16 cellular contexts compared by ENCODE assay signal in genomic region chr1:8745749-8746390, GRCh38.
DNase-seq lines count a peak whose midpoint lies in the region; ATAC-seq and TF ChIP-seq lines count a peak whose summit lies in the region.
"Had no signal": no experiment of that assay in that cellular context is flagged by ENCODE, and none has a peak within 500 bp of the region (broad histone marks: within the 10 kb centered on the region; RNA-seq: fewer than 3 reads in every experiment).

No MANE protein-coding gene starts in this region.

- TF ChIP-seq POLR2A in IMR-90 (IDR thresholded peaks at IDR 0.05; ENCODE audit: low read depth, low read length), result no peak

- peaks cover 20% of the 10 kb centered on the region for H3K79me2 ChIP-seq in DND-41 (ENCODE audit: insufficient read depth, low read length)

- no peak overlapping the region for H3K14ac ChIP-seq in IMR-90 (replicated peaks; ENCODE audit: low read depth, low read length)

- no peak overlapping the region for H2BK120ac ChIP-seq in IMR-90 (ENCODE audit: low read depth, low read length)

- ATAC-seq in DND-41 (ENCODE audit: insufficient read depth, low read depth) (0 out of 3 replicates have a peak, but pooled peaks have one; percentile 28), IMR-90 (ENCODE audit: low read depth) (0 out of 2 replicates have a peak, but pooled peaks have one; percentile 17), HG03095 (IDR thresholded peaks at IDR 0.05; ENCODE audit: unreplicated experiment) (no peak)
- no peak for ATAC-seq in activated T-helper 17 cell treated with anti-CD3 and anti-CD28 coated beads, Interleukin-2, amount 50 U/mL, for 72 hours (replicated peaks)
- ATAC-seq: HCT116, Right ventricle myocardium inferior had no signal

- H3K36me3 ChIP-seq in DND-41 (ENCODE audit: insufficient read depth, low read length) (no peaks in the 10 kb centered on the region), IMR-90 (ENCODE audit: control insufficient read depth, insufficient read depth, low read length) (no peaks in the 10 kb centered on the region)

- intact Hi-C loops in IMR-90 (cut with micrococcal nuclease), result no loop called here

- TF ChIP-seq RAD21 in IMR-90 (IDR thresholded peaks at IDR 0.05; ENCODE audit: low read length), result no peak

- peaks cover 3% of the 10 kb centered on the region for H3K9me1 ChIP-seq in IMR-90 (ENCODE audit: insufficient read depth, low read length)

- CTCF ChIA-PET in IMR-90 (lab: Yijun Ruan, JAX), result no interaction called here

- H3K4me1 ChIP-seq in DND-41 (ENCODE audit: insufficient read depth, low read length) (peaks cover 22% of the 10 kb centered on the region), IMR-90 (ENCODE audit: control insufficient read depth, insufficient read depth, low read length) (peaks cover 12% of the 10 kb centered on the region)

- H3K56ac ChIP-seq in IMR-90 (ENCODE audit: extremely low read depth, insufficient read depth, low read length), result no peak overlapping the region

- H3K9ac ChIP-seq in DND-41 (ENCODE audit: low read depth, low read length) (no peak overlapping the region; the same call in 1 of the 2 replicates), IMR-90 (ENCODE audit: low read depth, low read length) (no peak overlapping the region)

- in situ Hi-C loops in IMR-90 (cut with MboI; ENCODE audit: low sequenced_read_pairs), result no loop called here

- H2AK5ac ChIP-seq in IMR-90 (ENCODE audit: low read depth, low read length), result peak overlapping the region; percentile 3; the same call in 1 of the 2 replicates

- no peak overlapping the region for H3K18ac ChIP-seq in IMR-90 (ENCODE audit: low read depth, low read length)

- dilution Hi-C loops in IMR-90 (cut with HindIII; ENCODE audit: low sequenced_read_pairs, unreplicated experiment), result no loop called here

- POLR2A ChIA-PET in IMR-90 (lab: Charles Lee; ENCODE audit: unreplicated experiment), result interaction anchor here (0.5 kb wide), 1 partner anchor 18 kb away, joined by 3 read pairs; no protein-coding TSS in a partner anchor

- H3K4me3 Mint-ChIP-seq in activated T-helper 17 cell treated with anti-CD3 and anti-CD28 coated beads, Interleukin-2, amount 50 U/mL, for 72 hours, result no peak overlapping the region
- H3K4me3 Mint-ChIP-seq: CD4-positive, alpha-beta T cell; IgD-negative memory B cell; T-helper 1 cell treated with Interleukin-12 subunit alpha and Interleukin-12 subunit beta and Interleukin-4 antibody, amounts not matched to agents 30 μg/mL and 1 μg/mL, for 36 hours had no signal

- H4K5ac ChIP-seq in IMR-90 (ENCODE audit: low read depth, low read length), result no peak overlapping the region

- H3K36me3 Mint-ChIP-seq in activated T-helper 17 cell treated with anti-CD3 and anti-CD28 coated beads, Interleukin-2, amount 50 U/mL, for 72 hours (ENCODE audit: low read depth), result no peaks in the 10 kb centered on the region

- no peak overlapping the region for H2BK20ac ChIP-seq in IMR-90 (ENCODE audit: low read depth, low read length)

- no peak overlapping the region for H2AK9ac ChIP-seq in IMR-90 (replicated peaks; ENCODE audit: low read depth, low read length, poor library complexity)

- no peak overlapping the region for H2BK5ac ChIP-seq in IMR-90 (ENCODE audit: low read depth, low read length, poor library complexity, severe bottlenecking)

- no peak for DNase-seq in DND-41
- no peak for DNase-seq in IMR-90
- peak; percentile 75 for DNase-seq in kidney tubule cell (ENCODE audit: low spot score)
- no peak for DNase-seq in GOT3 (lab: John Stamatoyannopoulos, UW)
- no peak for DNase-seq in activated T-cell treated with anti-CD3 and anti-CD28 coated beads, Interleukin-2, amount 50 U/mL, for 48 hours
- no peak for DNase-seq in DMS114 treated with DMSO at 0.1 percent for 48 hours (lab: John Stamatoyannopoulos, UW; ENCODE audit: unreplicated experiment)
- DNase-seq: CD4-positive, alpha-beta T cell; NCI-H1436 treated with DMSO at 0.1 percent for 48 hours; NCI-H2081; NCI-H524 had no signal

- no peaks in the 10 kb centered on the region for H3K27me3 Mint-ChIP-seq in activated T-helper 17 cell treated with anti-CD3 and anti-CD28 coated beads, Interleukin-2, amount 50 U/mL, for 72 hours
- H3K27me3 Mint-ChIP-seq: CD4-positive, alpha-beta T cell; IgD-negative memory B cell had no signal

- no peak overlapping the region for H2AFZ ChIP-seq in DND-41 (ENCODE audit: low read depth, low read length)
- no peak overlapping the region for H2AFZ ChIP-seq in IMR-90 (replicated peaks; ENCODE audit: low read length, poor library complexity)

- H3K27ac Mint-ChIP-seq in activated T-helper 17 cell treated with anti-CD3 and anti-CD28 coated beads, Interleukin-2, amount 50 U/mL, for 72 hours, result peak overlapping the region; percentile 31
- H3K27ac Mint-ChIP-seq: CD4-positive, alpha-beta T cell; IgD-negative memory B cell; T-helper 1 cell treated with Interleukin-12 subunit alpha and Interleukin-12 subunit beta and Interleukin-4 antibody, amounts not matched to agents 30 μg/mL and 1 μg/mL, for 36 hours had no signal

- H2BK15ac ChIP-seq in IMR-90 (ENCODE audit: low read depth, low read length), result no peak overlapping the region

- H3K4ac ChIP-seq in IMR-90 (ENCODE audit: low read depth, low read length), result no peak overlapping the region

- no peak overlapping the region for H4K91ac ChIP-seq in IMR-90 (ENCODE audit: insufficient read depth, low read depth, low read length)

- H3K27me3 ChIP-seq in DND-41 (ENCODE audit: insufficient read depth, low read length, poor library complexity), result no peaks in the 10 kb centered on the region
- H3K27me3 ChIP-seq in IMR-90 (ENCODE audit: control insufficient read depth, insufficient read depth, low read length), result no peaks in the 10 kb centered on the region

- no peak overlapping the region for H3K4me3 ChIP-seq in DND-41 (ENCODE audit: low read depth in 1 of 2, low read length in 2 of 2)
- H3K4me3 ChIP-seq in IMR-90 (ENCODE audit: insufficient read depth, low read depth, low read length), result no peak overlapping the region

- no peak overlapping the region for H4K8ac ChIP-seq in IMR-90 (ENCODE audit: low read depth in 2 of 2, low read length in 2 of 2)

- H3K27ac ChIP-seq in DND-41 (ENCODE audit: low read length), result peak overlapping the region; percentile 66; the same call in 1 of the 2 replicates
- H3K27ac ChIP-seq in IMR-90 (ENCODE audit: insufficient read depth, low read length), result no peak overlapping the region

- H3K9me3 ChIP-seq in DND-41 (ENCODE audit: insufficient read depth, low read length, severe bottlenecking), result no peaks in the 10 kb centered on the region
- H3K9me3 ChIP-seq in IMR-90 (ENCODE audit: control insufficient read depth, insufficient read depth, low read length), result no peaks in the 10 kb centered on the region

- no peak for TF ChIP-seq CTCF in DND-41 (IDR thresholded peaks at IDR 0.05; ENCODE audit: borderline replicate concordance, extremely low read depth, low read length, poor library complexity, severe bottlenecking)
- TF ChIP-seq CTCF in IMR-90 (conservative IDR thresholded peaks at IDR 0.05; ENCODE audit: low read depth, low read length), result no peak

- peaks cover 16 to 32% of the 10 kb centered on the region in 2 experiments for H3K79me1 ChIP-seq in IMR-90 (ENCODE audit: low read depth in 1 of 2, low read length in 2 of 2)

- H4K20me1 ChIP-seq in DND-41 (ENCODE audit: insufficient read depth, low read length) (no peaks in the 10 kb centered on the region), IMR-90 (ENCODE audit: insufficient read depth, low read length) (no peaks in the 10 kb centered on the region)

- no peaks in the 10 kb centered on the region for H3K9me3 Mint-ChIP-seq in activated T-helper 17 cell treated with anti-CD3 and anti-CD28 coated beads, Interleukin-2, amount 50 U/mL, for 72 hours
- H3K9me3 Mint-ChIP-seq: IgD-negative memory B cell had no signal

- no peak overlapping the region for H3K23ac ChIP-seq in IMR-90 (ENCODE audit: low read depth, low read length)

- H3K4me2 ChIP-seq in DND-41 (ENCODE audit: insufficient read depth, low read length) (no peak overlapping the region), IMR-90 (ENCODE audit: low read depth, low read length) (no peak overlapping the region)

- BruUV-seq in IMR-90 (replicated peaks; lab: Mats Ljungman, UMichigan), result no TSS peak

- H3K4me1 Mint-ChIP-seq in activated T-helper 17 cell treated with anti-CD3 and anti-CD28 coated beads, Interleukin-2, amount 50 U/mL, for 72 hours, result peaks cover 6% of the 10 kb centered on the region

- no CpG with 5 or more reads among the region's 6 CpGs for WGBS in IMR-90 (ENCODE audit: extremely low coverage in 2 of 2, insufficient read length in 1 of 2), 2 experiments

TF ChIP-seq in IMR-90, 13 proteins besides CTCF, POLR2A, EP300 and RAD21:
- TF ChIP-seq SMC3 (IDR thresholded peaks at IDR 0.05; ENCODE audit: low read depth, low read length) (no peak), MAFK (IDR thresholded peaks at IDR 0.05; ENCODE audit: low read depth, low read length) (no peak)
- TF ChIP-seq, protein P1, sequence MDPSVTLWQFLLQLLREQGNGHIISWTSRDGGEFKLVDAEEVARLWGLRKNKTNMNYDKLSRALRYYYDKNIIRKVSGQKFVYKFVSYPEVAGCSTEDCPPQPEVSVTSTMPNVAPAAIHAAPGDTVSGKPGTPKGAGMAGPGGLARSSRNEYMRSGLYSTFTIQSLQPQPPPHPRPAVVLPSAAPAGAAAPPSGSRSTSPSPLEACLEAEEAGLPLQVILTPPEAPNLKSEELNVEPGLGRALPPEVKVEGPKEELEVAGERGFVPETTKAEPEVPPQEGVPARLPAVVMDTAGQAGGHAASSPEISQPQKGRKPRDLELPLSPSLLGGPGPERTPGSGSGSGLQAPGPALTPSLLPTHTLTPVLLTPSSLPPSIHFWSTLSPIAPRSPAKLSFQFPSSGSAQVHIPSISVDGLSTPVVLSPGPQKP (IDR thresholded peaks at IDR 0.05; ENCODE audit: borderline replicate concordance, low read depth, low read length), result no peak

Comparison
In these comparisons a context has a peak if more than half of its experiments do, and no peak if none do; other contexts are left out.
1. ATAC-seq: peak in DND-41 (single experiment) and IMR-90 (single experiment); none in activated T-helper 17 cell treated with anti-CD3 and anti-CD28 coated beads, Interleukin-2, amount 50 U/mL, for 72 hours (single experiment) and HG03095 (single experiment).